ENCODE assay signal across 29 cellular contexts in genomic region chr5:639253-639530, GRCh38.
"Had no signal": no experiment of that assay in that cellular context is flagged by ENCODE, and none has a peak within 500 bp of the region (broad histone marks: within the 10 kb centered on the region; RNA-seq: fewer than 3 reads in every experiment).

No MANE protein-coding gene starts in this region.

- H3K4me3 Mint-ChIP-seq: activated CD4-positive, alpha-beta T cell treated with anti-CD3 and anti-CD28 coated beads, Interleukin-2, amount 10 ng/mL, durations not matched to agents 7 days and 5 days; activated naive CD4-positive, alpha-beta T cell treated with anti-CD3 and anti-CD28 coated beads for 36 hours; activated T-cell treated with anti-CD3 and anti-CD28 coated beads, Interleukin-2, amount 50 U/mL, for 72 hours; activated T-helper 17 cell treated with anti-CD3 and anti-CD28 coated beads, Interleukin-2, amount 50 U/mL, for 72 hours; T-helper 2 cell treated with Interferon-gamma antibody and Interleukin-4, amounts not matched to agents 5 μg/mL and 100 μg/mL, for 36 hours had no signal

- ATAC-seq: activated naive CD4-positive, alpha-beta T cell treated with anti-CD3 and anti-CD28 coated beads, Interleukin-2, amount 50 U/mL, for 72 hours; activated T-cell treated with anti-CD3 and anti-CD28 coated beads, Interleukin-2, amount 50 U/mL, for 72 hours; activated T-helper 17 cell treated with anti-CD3 and anti-CD28 coated beads, Interleukin-2, amount 50 U/mL, for 72 hours; body of pancreas; K562; Panc1 had no signal

- DNase-seq: activated CD4-positive, alpha-beta T cell treated with anti-CD3 and anti-CD28 coated beads, Interleukin-2, amount 10 ng/mL, durations not matched to agents 7 days and 5 days; activated CD4-positive, alpha-beta T cell treated with anti-CD3 and anti-CD28 coated beads, Interleukin-2, amount 50 U/mL, for 48 hours; activated CD8-positive, alpha-beta memory T cell treated with anti-CD3 and anti-CD28 coated beads, Interleukin-2, amount 50 U/mL, for 4 hours; activated gamma-delta T cell treated with Interleukin-2 at 50 U/mL for 16 hours; activated naive CD4-positive, alpha-beta T cell treated with anti-CD3 and anti-CD28 coated beads for 36 hours; activated T-cell treated with anti-CD3 and anti-CD28 coated beads for 4 hours; activated T-cell treated with anti-CD3 and anti-CD28 coated beads, Interleukin-2, amount 50 U/mL, for 72 hours; adrenal gland; body of pancreas; central memory CD4-positive, alpha-beta T cell; IMR-90; NCI-H1105; NCI-H1417 treated with DMSO at 0.1 percent for 48 hours; NCI-H187 treated with DMSO at 0.1 percent for 48 hours; NCI-H2081; NCI-H2171 treated with DMSO at 0.1 percent for 48 hours; NCI-H2227 treated with DMSO at 0.1 percent for 48 hours; NCI-H446 treated with DMSO at 0.1 percent for 48 hours; NCI-H524; NCI-H69; SHP77; SJCRH30 had no signal

- H3K27ac ChIP-seq: adrenal gland, body of pancreas, breast epithelium, SJCRH30, SK-N-MC had no signal

- H3K4me3 ChIP-seq: adrenal gland, body of pancreas, breast epithelium, K562, SJCRH30, SK-N-MC had no signal

- H3K9me3 ChIP-seq: adrenal gland, body of pancreas, breast epithelium, SJCRH30 had no signal

- H3K27me3 Mint-ChIP-seq: activated CD4-positive, alpha-beta T cell treated with anti-CD3 and anti-CD28 coated beads, Interleukin-2, amount 10 ng/mL, durations not matched to agents 7 days and 5 days; activated T-helper 17 cell treated with anti-CD3 and anti-CD28 coated beads, Interleukin-2, amount 50 U/mL, for 72 hours had no signal

- H3K27ac Mint-ChIP-seq: activated CD4-positive, alpha-beta T cell treated with anti-CD3 and anti-CD28 coated beads, Interleukin-2, amount 10 ng/mL, durations not matched to agents 7 days and 5 days; activated naive CD4-positive, alpha-beta T cell treated with anti-CD3 and anti-CD28 coated beads for 36 hours; activated T-cell treated with anti-CD3 and anti-CD28 coated beads, Interleukin-2, amount 50 U/mL, for 72 hours; activated T-helper 17 cell treated with anti-CD3 and anti-CD28 coated beads, Interleukin-2, amount 50 U/mL, for 72 hours; T-helper 2 cell treated with Interferon-gamma antibody and Interleukin-4, amounts not matched to agents 5 μg/mL and 100 μg/mL, for 36 hours had no signal

- H3K27me3 ChIP-seq: adrenal gland, body of pancreas, breast epithelium, SJCRH30 had no signal

- H3K9me3 Mint-ChIP-seq: activated CD4-positive, alpha-beta T cell treated with anti-CD3 and anti-CD28 coated beads, Interleukin-2, amount 10 ng/mL, durations not matched to agents 7 days and 5 days; activated naive CD4-positive, alpha-beta T cell treated with anti-CD3 and anti-CD28 coated beads for 36 hours; activated naive CD4-positive, alpha-beta T cell treated with anti-CD3 and anti-CD28 coated beads, Interleukin-2, amount 50 U/mL, for 72 hours; activated T-cell treated with anti-CD3 and anti-CD28 coated beads, Interleukin-2, amount 50 U/mL, for 72 hours; activated T-helper 17 cell treated with anti-CD3 and anti-CD28 coated beads, Interleukin-2, amount 50 U/mL, for 72 hours; T-helper 2 cell treated with Interferon-gamma antibody and Interleukin-4, amounts not matched to agents 5 μg/mL and 100 μg/mL, for 36 hours had no signal

- H3K36me3 ChIP-seq: breast epithelium had no signal

- H3K4me1 ChIP-seq: adrenal gland, body of pancreas, breast epithelium, SJCRH30 had no signal

- H3K4me1 Mint-ChIP-seq: activated CD4-positive, alpha-beta T cell treated with anti-CD3 and anti-CD28 coated beads, Interleukin-2, amount 10 ng/mL, durations not matched to agents 7 days and 5 days; activated T-helper 17 cell treated with anti-CD3 and anti-CD28 coated beads, Interleukin-2, amount 50 U/mL, for 72 hours had no signal
